Comparison of ENCODE assay signal across 1 cellular context in the genomic region with DNA sequence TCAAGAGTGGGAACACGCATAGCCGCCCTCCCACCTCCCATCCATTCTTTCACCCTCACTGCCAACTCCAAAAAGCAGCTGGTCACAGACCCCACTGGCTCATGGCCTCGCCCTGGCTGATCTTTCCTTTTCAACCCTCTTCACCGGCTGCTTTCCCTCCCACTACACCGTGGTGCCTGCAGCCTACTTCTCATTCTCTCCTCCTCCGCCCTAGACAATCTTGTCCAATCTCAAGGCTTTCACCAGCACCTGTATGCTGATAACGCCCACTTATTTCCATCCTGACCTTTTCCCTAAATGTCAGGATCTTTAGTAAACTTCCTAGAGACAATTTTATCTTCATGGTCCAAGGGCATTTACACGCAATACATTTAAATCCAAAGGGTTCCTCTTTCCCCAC. TPM values are rescaled to one million over a fixed set of nuclear protein-coding genes. Genes with fewer than 3 reads are reported as not detected.
"Had no signal": no experiment of that assay in that cellular context is flagged by ENCODE, and none has a peak within 500 bp of the region (broad histone marks: within the 10 kb centered on the region; RNA-seq: fewer than 3 reads in every experiment).

No MANE protein-coding gene starts in this region.

RNA-seq across cellular contexts. Expression of a gene that starts 50.6 kb away (rescaled TPM):
- total RNA-seq: pulmonary artery endothelial cell had no signal
